Comparison of ENCODE assay signal across 9 cellular contexts in the genomic region with DNA sequence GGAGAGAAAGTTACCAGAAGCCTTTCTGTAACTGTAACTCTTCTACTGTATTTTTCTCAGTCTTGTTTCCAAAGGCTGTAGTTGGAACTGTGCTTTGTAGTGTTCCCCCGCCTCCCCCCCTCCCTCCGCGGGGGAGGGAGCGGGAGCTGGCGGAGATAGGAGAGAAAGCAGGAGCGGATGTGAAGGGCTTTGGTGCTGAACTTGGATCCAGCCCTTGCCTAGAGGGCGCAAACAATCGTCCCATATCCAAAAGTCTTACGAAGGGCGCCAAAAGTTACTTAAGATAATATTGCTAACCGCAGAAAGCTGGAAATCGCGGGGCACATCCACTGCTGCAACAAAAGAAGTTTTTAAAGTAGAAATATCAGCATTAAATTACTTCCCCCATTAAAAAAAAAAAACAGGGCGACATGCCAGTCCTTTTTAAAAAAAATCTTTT. TPM values are rescaled to one million over a fixed set of nuclear protein-coding genes. Genes with fewer than 3 reads are reported as not detected.
DNase-seq lines count a peak whose midpoint lies in the region; FAIRE-seq and TF ChIP-seq lines count a peak whose summit lies in the region.
"Had no signal": no experiment of that assay in that cellular context is flagged by ENCODE, and none has a peak within 500 bp of the region (broad histone marks: within the 10 kb centered on the region; RNA-seq: fewer than 3 reads in every experiment).

No MANE protein-coding gene starts in this region.

- H3K9me3 Mint-ChIP-seq in activated naive CD4-positive, alpha-beta T cell treated with anti-CD3 and anti-CD28 coated beads for 36 hours: no peaks in the 10 kb centered on the region
- H3K9me3 Mint-ChIP-seq in astrocyte (ENCODE audit: unreplicated experiment): no peaks in the 10 kb centered on the region
- H3K9me3 Mint-ChIP-seq: memory B cell had no signal

- WGBS in hepatocyte (ENCODE audit: low lambda C conversion rate, missing lambda C conversion rate): 1% methylated on average over 14 of the region's 14 CpGs

- intact Hi-C loops in activated naive CD4-positive, alpha-beta T cell treated with anti-CD3 and anti-CD28 coated beads for 36 hours (cut with micrococcal nuclease): loop anchor here (2.0 to 10.0 kb wide), 6 partner anchors 77 to 1705 kb away; partner anchors contain the start of genes ATG4C, DOCK7, PATJ and USP1

- H3K27me3 Mint-ChIP-seq in activated naive CD4-positive, alpha-beta T cell treated with anti-CD3 and anti-CD28 coated beads for 36 hours (ENCODE audit: low read depth): peaks cover 19% of the 10 kb centered on the region
- H3K27me3 Mint-ChIP-seq in astrocyte (ENCODE audit: low read depth, unreplicated experiment): no peaks in the 10 kb centered on the region

- H3K4me1 ChIP-seq in astrocyte (ENCODE audit: insufficient read depth, low read length) (peaks cover 34% of the 10 kb centered on the region), hepatocyte (ENCODE audit: insufficient read depth) (peaks cover 28% of the 10 kb centered on the region)

- H3K79me2 ChIP-seq in astrocyte (ENCODE audit: insufficient read depth, low read length): peaks cover 4% of the 10 kb centered on the region
- peaks cover 18% of the 10 kb centered on the region for H3K79me2 ChIP-seq in hepatocyte

- no peaks in the 10 kb centered on the region for H3K9me2 ChIP-seq in hepatocyte (replicated peaks; ENCODE audit: insufficient read depth)

- H3K36me3 Mint-ChIP-seq in activated naive CD4-positive, alpha-beta T cell treated with anti-CD3 and anti-CD28 coated beads for 36 hours (ENCODE audit: low read depth): no peaks in the 10 kb centered on the region
- H3K36me3 Mint-ChIP-seq in astrocyte (ENCODE audit: low read depth, unreplicated experiment): no peaks in the 10 kb centered on the region
- H3K36me3 Mint-ChIP-seq: memory B cell had no signal

- H3K27me3 ChIP-seq in astrocyte (ENCODE audit: insufficient read depth, low read length) (no peaks in the 10 kb centered on the region), hepatocyte (no peaks in the 10 kb centered on the region)

- peak; percentile 12 for TF ChIP-seq CTCF in astrocyte (IDR thresholded peaks at IDR 0.05; ENCODE audit: insufficient read depth, low read depth, low read length)
- peak; percentile 25 for TF ChIP-seq CTCF in hepatocyte (IDR thresholded peaks at IDR 0.05; ENCODE audit: poor library complexity)

- CTCF ChIA-PET in activated naive CD4-positive, alpha-beta T cell treated with anti-CD3 and anti-CD28 coated beads for 36 hours (lab: Charles Lee): interaction anchor here (0.6 to 1.3 kb wide), 3 partner anchors 30 to 657 kb away, joined by 3 to 5 read pairs (median 4); no protein-coding TSS in a partner anchor

- peak overlapping the region; percentile 2 for H2AFZ ChIP-seq in astrocyte (ENCODE audit: low read depth, low read length)
- peak overlapping the region; percentile 11 for H2AFZ ChIP-seq in hepatocyte

- peak; percentile 20 for DNase-seq in activated naive CD4-positive, alpha-beta T cell treated with anti-CD3 and anti-CD28 coated beads for 36 hours
- DNase-seq in activated naive CD4-positive, alpha-beta T cell (lab: John Stamatoyannopoulos, UW): no peak
- DNase-seq in NCI-H524 treated with DMSO at 0.1 percent for 48 hours (lab: John Stamatoyannopoulos, UW): peak; percentile 45
- peak; percentile 51 for DNase-seq in astrocyte (ENCODE audit: low read depth)
- peak; percentile 88 for DNase-seq in hepatocyte (ENCODE audit: low spot score)
- peak; percentile 64 for DNase-seq in renal cortical epithelial cell (ENCODE audit: low read depth)
- DNase-seq in KG1 (lab: John Stamatoyannopoulos, UW): no peak
- DNase-seq in activated CD4-positive, CD25-positive, alpha-beta regulatory T cell (lab: John Stamatoyannopoulos, UW): no peak

- FAIRE-seq in astrocyte (lab: Jason Lieb, UNC): no peak

- peak overlapping the region; percentile 47 for H3K4me3 Mint-ChIP-seq in activated naive CD4-positive, alpha-beta T cell treated with anti-CD3 and anti-CD28 coated beads for 36 hours
- peak overlapping the region; percentile 79 for H3K4me3 Mint-ChIP-seq in astrocyte (ENCODE audit: unreplicated experiment)
- H3K4me3 Mint-ChIP-seq: memory B cell had no signal

- peak overlapping the region; percentile 9 for H3K9ac ChIP-seq in astrocyte (ENCODE audit: low read length)

- H3K9me3 ChIP-seq in astrocyte (ENCODE audit: insufficient read depth, low read depth, low read length): no peaks in the 10 kb centered on the region
- no peaks in the 10 kb centered on the region for H3K9me3 ChIP-seq in hepatocyte (ENCODE audit: low read depth)

- H3K4me3 ChIP-seq in astrocyte (ENCODE audit: insufficient read depth, low read depth, low read length): peak overlapping the region; percentile 43
- peak overlapping the region; percentile 5 for H3K4me3 ChIP-seq in hepatocyte

- peaks cover 46% of the 10 kb centered on the region for H3K4me1 Mint-ChIP-seq in activated naive CD4-positive, alpha-beta T cell treated with anti-CD3 and anti-CD28 coated beads for 36 hours (ENCODE audit: low read depth)
- peaks cover 29% of the 10 kb centered on the region for H3K4me1 Mint-ChIP-seq in astrocyte (ENCODE audit: low read depth, unreplicated experiment)

- H3K27ac Mint-ChIP-seq in activated naive CD4-positive, alpha-beta T cell treated with anti-CD3 and anti-CD28 coated beads for 36 hours: no peak overlapping the region
- peak overlapping the region; percentile 53 for H3K27ac Mint-ChIP-seq in astrocyte (ENCODE audit: unreplicated experiment)
- H3K27ac Mint-ChIP-seq: memory B cell had no signal

- H4K20me1 ChIP-seq in astrocyte (ENCODE audit: insufficient read depth, low read length): no peaks in the 10 kb centered on the region
- no peaks in the 10 kb centered on the region for H4K20me1 ChIP-seq in hepatocyte (ENCODE audit: insufficient read depth, poor library complexity, severe bottlenecking)

- H3K4me2 ChIP-seq in astrocyte (ENCODE audit: low read length) (peak overlapping the region; percentile 94), hepatocyte (peak overlapping the region; percentile 77)

- no peaks in the 10 kb centered on the region for H3K36me3 ChIP-seq in astrocyte (ENCODE audit: insufficient read depth, low read length)
- H3K36me3 ChIP-seq in hepatocyte (replicated peaks; ENCODE audit: insufficient read depth, low read depth): no peaks in the 10 kb centered on the region

- H3K27ac ChIP-seq in astrocyte (ENCODE audit: low read depth, low read length) (no peak overlapping the region), hepatocyte (peak overlapping the region; percentile 84)

RNA-seq across cellular contexts. Expression of gene NFIA, which starts 2.4 kb away (rescaled TPM):
- 1 to 10 TPM in 1 of 2 experiments, under 1 TPM in 1; 0.98 to 1.1 TPM for total RNA-seq in activated naive CD4-positive, alpha-beta T cell treated with anti-CD3 and anti-CD28 coated beads for 36 hours
- total RNA-seq in astrocyte (4.6 and 7.2 TPM in 2 replicates), hepatocyte (15.1 and 18.1 TPM in 2 replicates), renal cortical epithelial cell (2.1 and 8.2 TPM in 2 replicates)
- 12.6 and 18.2 TPM in 2 replicates for polyA plus RNA-seq in hepatocyte

Comparison
In these comparisons a context has a peak if more than half of its experiments do, and no peak if none do; other contexts are left out.
1. DNase-seq: peak in activated naive CD4-positive, alpha-beta T cell treated with anti-CD3 and anti-CD28 coated beads for 36 hours (single experiment), NCI-H524 treated with DMSO at 0.1 percent for 48 hours (single experiment), astrocyte (single experiment), hepatocyte (single experiment) and renal cortical epithelial cell (single experiment); none in activated naive CD4-positive, alpha-beta T cell (0 of 4), KG1 (single experiment) and activated CD4-positive, CD25-positive, alpha-beta regulatory T cell (0 of 4).